Comparison of ENCODE assay signal across 24 cellular contexts in genomic region chr11:91041626-91042025, GRCh38.
DNase-seq lines count a peak whose midpoint lies in the region; ATAC-seq and TF ChIP-seq lines count a peak whose summit lies in the region.
"Had no signal": no experiment of that assay in that cellular context is flagged by ENCODE, and none has a peak within 500 bp of the region (broad histone marks: within the 10 kb centered on the region; RNA-seq: fewer than 3 reads in every experiment).

No MANE protein-coding gene starts in this region.

- intact Hi-C loops in MCF 10A (cut with micrococcal nuclease): loop anchor here (1.0 to 10.0 kb wide), 2 partner anchors 207 to 407 kb away; no protein-coding TSS in a partner anchor
- intact Hi-C loops in breast epithelium (cut with DNase I; ENCODE audit: low total_unique reads): no loop called here
- intact Hi-C loops in PC-3 (cut with micrococcal nuclease): no loop called here

- no peaks in the 10 kb centered on the region for H4K20me1 ChIP-seq in PC-3 (ENCODE audit: low read length)

- CTCF ChIA-PET in MCF 10A (lab: Yijun Ruan, JAX): interaction anchor here (0.6 to 2.9 kb wide), 4 partner anchors 17 to 402 kb away, joined by 3 to 12 read pairs (median 4); no protein-coding TSS in a partner anchor
- CTCF ChIA-PET in PC-3 (lab: Charles Lee): no interaction called here
- CTCF ChIA-PET in WTC11 (lab: Charles Lee): no interaction called here

- peaks cover 7% of the 10 kb centered on the region for H3K9me3 Mint-ChIP-seq in MCF 10A (ENCODE audit: unreplicated experiment)
- no peaks in the 10 kb centered on the region for H3K9me3 Mint-ChIP-seq in chondrocyte (ENCODE audit: low read depth)
- peaks cover 7% of the 10 kb centered on the region for H3K9me3 Mint-ChIP-seq in WTC11

- no peaks in the 10 kb centered on the region for H3K27me3 Mint-ChIP-seq in MCF 10A (ENCODE audit: insufficient read depth, unreplicated experiment)
- no peaks in the 10 kb centered on the region for H3K27me3 Mint-ChIP-seq in chondrocyte (ENCODE audit: low read depth)
- no peaks in the 10 kb centered on the region for H3K27me3 Mint-ChIP-seq in WTC11 (ENCODE audit: low read depth)
- H3K27me3 Mint-ChIP-seq: activated naive CD8-positive, alpha-beta T cell; activated T-helper 17 cell treated with anti-CD3 and anti-CD28 coated beads, Interleukin-2, amount 50 U/mL, for 72 hours; memory B cell had no signal

- no peaks in the 10 kb centered on the region for H3F3A ChIP-seq in PC-3 (ENCODE audit: low read length, unreplicated experiment)

- ATAC-seq in PC-3 (no peak), WTC11 (no peak), HG02798 (IDR thresholded peaks at IDR 0.05; ENCODE audit: poor library complexity, unreplicated experiment) (no peak)
- ATAC-seq: activated T-helper 17 cell treated with anti-CD3 and anti-CD28 coated beads, Interleukin-2, amount 50 U/mL, for 72 hours; body of pancreas had no signal

- H3K27ac ChIP-seq in breast epithelium: no peak overlapping the region
- no peak overlapping the region for H3K27ac ChIP-seq in PC-3 (ENCODE audit: low read length)
- H3K27ac ChIP-seq: body of pancreas, spleen had no signal

- BruUV-seq in MCF 10A (replicated peaks; lab: Mats Ljungman, UMichigan) (no TSS peak), PC-3 (replicated peaks; lab: Mats Ljungman, UMichigan) (no TSS peak)

- H2AFZ ChIP-seq in PC-3 (ENCODE audit: low read length): no peak overlapping the region

- no peak for TF ChIP-seq POLR2A in breast epithelium (IDR thresholded peaks at IDR 0.05)

- H3K36me3 ChIP-seq in breast epithelium: no peaks in the 10 kb centered on the region
- H3K36me3 ChIP-seq in PC-3 (ENCODE audit: low read depth, low read length): no peaks in the 10 kb centered on the region
- H3K36me3 ChIP-seq: spleen had no signal

- H3K27me3 ChIP-seq in breast epithelium: no peaks in the 10 kb centered on the region
- H3K27me3 ChIP-seq in PC-3 (ENCODE audit: low read length): no peaks in the 10 kb centered on the region
- H3K27me3 ChIP-seq: body of pancreas, spleen had no signal

- TF ChIP-seq CTCF in MCF 10A (IDR thresholded peaks at IDR 0.05; ENCODE audit: unreplicated experiment) (peak; percentile 16), breast epithelium (IDR thresholded peaks at IDR 0.05) (no peak), PC-3 (conservative IDR thresholded peaks at IDR 0.05; ENCODE audit: low read depth, low read length) (peak; percentile 57), chondrocyte (IDR thresholded peaks at IDR 0.05) (peak; percentile 81), WTC11 (IDR thresholded peaks at IDR 0.05) (no peak)

- peak; percentile 7 for DNase-seq in MCF 10A (ENCODE audit: unreplicated experiment)
- DNase-seq in breast epithelium (ENCODE audit: low spot score in 2 of 2): no peak
- DNase-seq in PC-3: peak; percentile 34
- no peak for DNase-seq in chondrocyte (ENCODE audit: low spot score)
- no peak for DNase-seq in WTC11 (ENCODE audit: low spot score)
- DNase-seq in NCI-H345 treated with DMSO at 0.1 percent for 48 hours (lab: John Stamatoyannopoulos, UW; ENCODE audit: unreplicated experiment): no peak
- DNase-seq in activated T-cell treated with anti-CD3 and anti-CD28 coated beads, Interleukin-2, amount 50 U/mL, for 48 hours: no peak
- DNase-seq: activated CD4-positive, alpha-beta T cell treated with anti-CD3 and anti-CD28 coated beads, Interleukin-2, amount 50 U/mL, for 1 hour; body of pancreas; C1 segment of cervical spinal cord; cortex of kidney; glutamatergic neuron; H9; KBM-7; NCI-H2029; NCI-H226; nucleus accumbens; spleen; stimulated activated CD4-positive, alpha-beta T cell treated with anti-CD3 and anti-CD28 coated beads, Interleukin-4, amount 100 ng/mL, for 24 hours; stimulated activated naive CD4-positive, alpha-beta T cell treated with Interleukin-2 at 50 U/mL for 16 hours had no signal

- no peaks in the 10 kb centered on the region for H3K9me3 ChIP-seq in breast epithelium
- H3K9me3 ChIP-seq in PC-3 (ENCODE audit: low read length): no peaks in the 10 kb centered on the region
- H3K9me3 ChIP-seq: body of pancreas had no signal

- H3K4me1 Mint-ChIP-seq in MCF 10A (ENCODE audit: insufficient read depth, unreplicated experiment) (no peaks in the 10 kb centered on the region), chondrocyte (ENCODE audit: low read depth) (peaks cover 7% of the 10 kb centered on the region), WTC11 (no peaks in the 10 kb centered on the region)
- H3K4me1 Mint-ChIP-seq: activated T-helper 17 cell treated with anti-CD3 and anti-CD28 coated beads, Interleukin-2, amount 50 U/mL, for 72 hours; H9; memory B cell had no signal

- POLR2A ChIA-PET in MCF 10A (lab: Yijun Ruan, JAX): no interaction called here
- POLR2A ChIA-PET in PC-3 (lab: Charles Lee; ENCODE audit: unreplicated experiment): no interaction called here
- POLR2A ChIA-PET in WTC11 (lab: Charles Lee): no interaction called here

- H3K4me1 ChIP-seq in breast epithelium (no peaks in the 10 kb centered on the region), PC-3 (ENCODE audit: insufficient read depth, low read length) (no peaks in the 10 kb centered on the region)
- H3K4me1 ChIP-seq: body of pancreas, spleen had no signal

- no peak overlapping the region for H3K9ac ChIP-seq in PC-3 (ENCODE audit: low read length)

- H3K79me2 ChIP-seq in PC-3 (ENCODE audit: low read length): no peaks in the 10 kb centered on the region

- H3K4me2 ChIP-seq in PC-3 (ENCODE audit: low read length): no peak overlapping the region

- H3K27ac Mint-ChIP-seq in MCF 10A (ENCODE audit: low read depth, unreplicated experiment) (no peak overlapping the region), chondrocyte (ENCODE audit: unreplicated experiment) (no peak overlapping the region), WTC11 (no peak overlapping the region)
- H3K27ac Mint-ChIP-seq: activated naive CD8-positive, alpha-beta T cell; activated T-helper 17 cell treated with anti-CD3 and anti-CD28 coated beads, Interleukin-2, amount 50 U/mL, for 72 hours; H9; memory B cell had no signal

- H3K9me2 ChIP-seq in PC-3 (replicated peaks; ENCODE audit: low read length): no peaks in the 10 kb centered on the region

- H3K4me3 Mint-ChIP-seq in MCF 10A (ENCODE audit: unreplicated experiment) (no peak overlapping the region), chondrocyte (ENCODE audit: unreplicated experiment) (no peak overlapping the region), WTC11 (no peak overlapping the region)
- H3K4me3 Mint-ChIP-seq: activated naive CD8-positive, alpha-beta T cell; activated T-helper 17 cell treated with anti-CD3 and anti-CD28 coated beads, Interleukin-2, amount 50 U/mL, for 72 hours; H9; memory B cell had no signal

- no peaks in the 10 kb centered on the region for H3K36me3 Mint-ChIP-seq in MCF 10A (ENCODE audit: insufficient read depth, unreplicated experiment)
- H3K36me3 Mint-ChIP-seq in chondrocyte (ENCODE audit: low read depth): no peaks in the 10 kb centered on the region
- no peaks in the 10 kb centered on the region for H3K36me3 Mint-ChIP-seq in WTC11
- H3K36me3 Mint-ChIP-seq: activated naive CD8-positive, alpha-beta T cell; memory B cell had no signal

- H3K4me3 ChIP-seq in breast epithelium (no peak overlapping the region), PC-3 (ENCODE audit: low read length) (no peak overlapping the region)
- H3K4me3 ChIP-seq: body of pancreas, spleen had no signal

TF ChIP-seq in WTC11, 78 proteins besides CTCF, POLR2A, EP300 and RAD21:
- TF ChIP-seq NFYB (CRISPR knock-in tag; conservative IDR thresholded peaks at IDR 0.05; ENCODE audit: low read depth): no peak
- TF ChIP-seq, protein P1, sequence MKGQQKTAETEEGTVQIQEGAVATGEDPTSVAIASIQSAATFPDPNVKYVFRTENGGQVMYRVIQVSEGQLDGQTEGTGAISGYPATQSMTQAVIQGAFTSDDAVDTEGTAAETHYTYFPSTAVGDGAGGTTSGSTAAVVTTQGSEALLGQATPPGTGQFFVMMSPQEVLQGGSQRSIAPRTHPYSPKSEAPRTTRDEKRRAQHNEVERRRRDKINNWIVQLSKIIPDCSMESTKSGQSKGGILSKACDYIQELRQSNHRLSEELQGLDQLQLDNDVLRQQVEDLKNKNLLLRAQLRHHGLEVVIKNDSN (CRISPR knock-in tag; IDR thresholded peaks at IDR 0.05): no peak
- TF ChIP-seq STAT6 (CRISPR knock-in tag; conservative IDR thresholded peaks at IDR 0.05; ENCODE audit: low read depth): no peak
- no peak for TF ChIP-seq PREB (CRISPR knock-in tag; IDR thresholded peaks at IDR 0.05; ENCODE audit: borderline replicate concordance)
- no peak for TF ChIP-seq NR2C2 (CRISPR knock-in tag; IDR thresholded peaks at IDR 0.05)
- no peak for TF ChIP-seq TEAD4 (CRISPR knock-in tag; IDR thresholded peaks at IDR 0.05)
- no peak for TF ChIP-seq CREB1 (CRISPR knock-in tag; IDR thresholded peaks at IDR 0.05)
- TF ChIP-seq NFE2L1 (CRISPR knock-in tag; IDR thresholded peaks at IDR 0.05): no peak
- TF ChIP-seq ZNF671 (CRISPR knock-in tag; IDR thresholded peaks at IDR 0.05): no peak

Comparison
In these comparisons a context has a peak if more than half of its experiments do, and no peak if none do; other contexts are left out.
1. DNase-seq: peak in MCF 10A (single experiment) and PC-3 (single experiment); none in breast epithelium (0 of 2), chondrocyte (single experiment), WTC11 (single experiment), NCI-H345 treated with DMSO at 0.1 percent for 48 hours (single experiment) and activated T-cell treated with anti-CD3 and anti-CD28 coated beads, Interleukin-2, amount 50 U/mL, for 48 hours (0 of 2).
2. CTCF ChIP-seq: peak in MCF 10A (single experiment), PC-3 (single experiment) and chondrocyte (single experiment); none in breast epithelium (0 of 3) and WTC11 (single experiment).